In the genomic region with DNA sequence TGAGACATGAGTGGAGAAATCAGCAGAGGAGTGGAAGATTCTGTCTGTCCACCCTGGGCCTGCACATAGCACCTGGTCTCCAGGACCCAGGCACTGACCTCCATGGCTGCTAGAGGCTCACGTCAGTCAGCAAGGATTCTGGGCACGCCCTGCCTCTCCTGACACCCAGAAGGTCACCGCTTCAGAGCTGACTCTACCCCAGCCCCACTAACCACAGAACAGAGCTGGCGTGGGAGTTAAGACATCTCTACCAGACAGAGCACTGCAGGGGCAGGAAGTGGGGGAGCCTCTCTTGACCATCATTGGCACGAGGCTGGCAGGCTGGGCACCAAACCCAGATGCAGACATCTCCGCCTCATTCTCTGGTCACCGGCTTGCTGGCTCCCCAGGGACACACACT, we compare ENCODE assay signal across 9 cellular contexts. TPM values are rescaled to one million over a fixed set of nuclear protein-coding genes. Genes with fewer than 3 reads are reported as not detected.
A peak's percentile ranks its signal among the peaks of the same experiment; 100 is the strongest.
DNase-seq lines count a peak whose midpoint lies in the region; TF ChIP-seq lines count a peak whose summit lies in the region.
"Had no signal": no experiment of that assay in that cellular context is flagged by ENCODE, and none has a peak within 500 bp of the region (broad histone marks: within the 10 kb centered on the region; RNA-seq: fewer than 3 reads in every experiment).

No MANE protein-coding gene starts in this region.

- no peak overlapping the region for H3K27ac ChIP-seq in WERI-Rb-1

- no peak overlapping the region for H3K4me3 ChIP-seq in WERI-Rb-1 (ENCODE audit: low read depth, low read length)

- no peaks in the 10 kb centered on the region for H3K27me3 ChIP-seq in WERI-Rb-1 (ENCODE audit: insufficient read depth, low read depth, severe bottlenecking)

- CTCF ChIA-PET in activated CD4-positive, alpha-beta T cell treated with anti-CD3 and anti-CD28 coated beads, Interleukin-2, amount 10 ng/mL, durations not matched to agents 7 days and 5 days (lab: Charles Lee): interaction anchor here (0.5 kb wide), 2 partner anchors 230 to 766 kb away, joined by 3 to 4 read pairs; no protein-coding TSS in a partner anchor

- peak overlapping the region; percentile 19 for H3K4me3 Mint-ChIP-seq in activated CD4-positive, alpha-beta T cell treated with anti-CD3 and anti-CD28 coated beads, Interleukin-2, amount 10 ng/mL, durations not matched to agents 7 days and 5 days
- peak overlapping the region in 4 of 5 experiments; percentile 51 to 93 (median 92) for H3K4me3 Mint-ChIP-seq in brain
- H3K4me3 Mint-ChIP-seq in stimulated activated naive CD8-positive, alpha-beta T cell treated with anti-CD3 and anti-CD28 coated beads, Interleukin-15, Interleukin-2, amounts not matched to agents 100 ng/mL and 50 ng/mL, for 24 hours: peak overlapping the region; percentile 94

- DNase-seq in activated CD4-positive, alpha-beta T cell treated with anti-CD3 and anti-CD28 coated beads, Interleukin-2, amount 10 ng/mL, durations not matched to agents 7 days and 5 days: no peak
- DNase-seq in activated CD4-positive, alpha-beta T cell treated with anti-CD3 and anti-CD28 coated beads for 4 hours: no peak
- DNase-seq in KBM-7 (peak; percentile 57), WERI-Rb-1 (no peak), NCI-H1436 (lab: John Stamatoyannopoulos, UW) (no peak), inferior parietal cortex (ENCODE audit: extremely low spot score) (no peak)
- DNase-seq: NCI-H2107 had no signal

- in situ Hi-C loops in KBM-7 (cut with MboI; ENCODE audit: low pct_unique_long_range_greater_than_20kb, low sequenced_read_pairs): no loop called here

- H3K27me3 Mint-ChIP-seq in activated CD4-positive, alpha-beta T cell treated with anti-CD3 and anti-CD28 coated beads, Interleukin-2, amount 10 ng/mL, durations not matched to agents 7 days and 5 days: no peaks in the 10 kb centered on the region
- H3K27me3 Mint-ChIP-seq in brain: peaks cover 6% of the 10 kb centered on the region
- no peaks in the 10 kb centered on the region for H3K27me3 Mint-ChIP-seq in stimulated activated naive CD8-positive, alpha-beta T cell treated with anti-CD3 and anti-CD28 coated beads, Interleukin-15, Interleukin-2, amounts not matched to agents 100 ng/mL and 50 ng/mL, for 24 hours

- H3K36me3 ChIP-seq in WERI-Rb-1: peaks cover 53% of the 10 kb centered on the region

- POLR2A ChIA-PET in activated CD4-positive, alpha-beta T cell treated with anti-CD3 and anti-CD28 coated beads, Interleukin-2, amount 10 ng/mL, durations not matched to agents 7 days and 5 days (lab: Charles Lee): no interaction called here

- peaks cover 42% of the 10 kb centered on the region for H3K4me1 Mint-ChIP-seq in activated CD4-positive, alpha-beta T cell treated with anti-CD3 and anti-CD28 coated beads, Interleukin-2, amount 10 ng/mL, durations not matched to agents 7 days and 5 days
- H3K4me1 Mint-ChIP-seq in brain: peaks cover 75% of the 10 kb centered on the region
- H3K4me1 Mint-ChIP-seq in stimulated activated naive CD8-positive, alpha-beta T cell treated with anti-CD3 and anti-CD28 coated beads, Interleukin-15, Interleukin-2, amounts not matched to agents 100 ng/mL and 50 ng/mL, for 24 hours (ENCODE audit: low read depth): peaks cover 47% of the 10 kb centered on the region

- H3K9me3 ChIP-seq in WERI-Rb-1 (ENCODE audit: severe bottlenecking): no peaks in the 10 kb centered on the region

- H3K36me3 Mint-ChIP-seq in activated CD4-positive, alpha-beta T cell treated with anti-CD3 and anti-CD28 coated beads, Interleukin-2, amount 10 ng/mL, durations not matched to agents 7 days and 5 days (ENCODE audit: low read depth): peaks cover 25% of the 10 kb centered on the region
- H3K36me3 Mint-ChIP-seq in brain: peaks cover 29% of the 10 kb centered on the region
- peaks cover 28% of the 10 kb centered on the region for H3K36me3 Mint-ChIP-seq in stimulated activated naive CD8-positive, alpha-beta T cell treated with anti-CD3 and anti-CD28 coated beads, Interleukin-15, Interleukin-2, amounts not matched to agents 100 ng/mL and 50 ng/mL, for 24 hours (ENCODE audit: low read depth)

- no peak overlapping the region for H3K27ac Mint-ChIP-seq in activated CD4-positive, alpha-beta T cell treated with anti-CD3 and anti-CD28 coated beads, Interleukin-2, amount 10 ng/mL, durations not matched to agents 7 days and 5 days
- peak overlapping the region in 1 of 5 experiments; percentile 59 for H3K27ac Mint-ChIP-seq in brain
- H3K27ac Mint-ChIP-seq in stimulated activated naive CD8-positive, alpha-beta T cell treated with anti-CD3 and anti-CD28 coated beads, Interleukin-15, Interleukin-2, amounts not matched to agents 100 ng/mL and 50 ng/mL, for 24 hours: no peak overlapping the region

- no peaks in the 10 kb centered on the region for H3K9me3 Mint-ChIP-seq in activated CD4-positive, alpha-beta T cell treated with anti-CD3 and anti-CD28 coated beads, Interleukin-2, amount 10 ng/mL, durations not matched to agents 7 days and 5 days
- H3K9me3 Mint-ChIP-seq in brain: peaks cover 0 to 2% (median 0%) of the 10 kb centered on the region in 5 experiments
- no peaks in the 10 kb centered on the region for H3K9me3 Mint-ChIP-seq in stimulated activated naive CD8-positive, alpha-beta T cell treated with anti-CD3 and anti-CD28 coated beads, Interleukin-15, Interleukin-2, amounts not matched to agents 100 ng/mL and 50 ng/mL, for 24 hours

- TF ChIP-seq CTCF in brain (conservative IDR thresholded peaks at IDR 0.05): no peak
- no peak for TF ChIP-seq CTCF in WERI-Rb-1 (IDR thresholded peaks at IDR 0.05; ENCODE audit: low read depth, low read length)

RNA-seq across cellular contexts. Expression of a gene that starts 3.0 kb away (rescaled TPM):
- 10 to 100 TPM; 60.8 to 67.2 TPM for total RNA-seq in activated CD4-positive, alpha-beta T cell treated with anti-CD3 and anti-CD28 coated beads, Interleukin-2, amount 10 ng/mL, durations not matched to agents 7 days and 5 days
- 37.4 TPM for polyA plus RNA-seq in brain (ENCODE audit: insufficient read depth, low read depth, low replicate concordance)

RNA-seq across cellular contexts. Expression of a gene that starts 54.7 kb away (rescaled TPM):
- total RNA-seq in activated CD4-positive, alpha-beta T cell treated with anti-CD3 and anti-CD28 coated beads, Interleukin-2, amount 10 ng/mL, durations not matched to agents 7 days and 5 days: 1 to 10 TPM; 6.0 to 7.7 TPM
- 4.0 TPM for polyA plus RNA-seq in brain (ENCODE audit: insufficient read depth, low read depth, low replicate concordance)

Comparison
In these comparisons a context has a peak if more than half of its experiments do, and no peak if none do; other contexts are left out.
1. H3K4me3 Mint-ChIP-seq: peak in every context shown above with its lines; median percentile 94 in stimulated activated naive CD8-positive, alpha-beta T cell treated with anti-CD3 and anti-CD28 coated beads, Interleukin-15, Interleukin-2, amounts not matched to agents 100 ng/mL and 50 ng/mL, for 24 hours; 92 in brain; 19 in activated CD4-positive, alpha-beta T cell treated with anti-CD3 and anti-CD28 coated beads, Interleukin-2, amount 10 ng/mL, durations not matched to agents 7 days and 5 days.